Comparison of ENCODE assay signal across 13 cellular contexts in genomic region chrX:33339219-33339618, GRCh38.
DNase-seq lines count a peak whose midpoint lies in the region; ATAC-seq and TF ChIP-seq lines count a peak whose summit lies in the region.
"Had no signal": no experiment of that assay in that cellular context is flagged by ENCODE, and none has a peak within 500 bp of the region (broad histone marks: within the 10 kb centered on the region; RNA-seq: fewer than 3 reads in every experiment).

No MANE protein-coding gene starts in this region.

- DNase-seq in DMS153 (lab: John Stamatoyannopoulos, UW) (peak; percentile 29), NCI-H69 (lab: John Stamatoyannopoulos, UW) (peak; percentile 84), epithelial cell of esophagus (ENCODE audit: low read depth) (peak; percentile 38), progenitor cell of endocrine pancreas (ENCODE audit: low spot score, unreplicated experiment) (no peak), spleen (no peak)
- DNase-seq in activated naive CD8-positive, alpha-beta T cell treated with anti-CD3 and anti-CD28 coated beads, Interleukin-2, amount 50 U/mL, for 24 hours, result no peak
- DNase-seq: activated B cell treated with CpG ODN at 0.5 μM for 24 hours; activated T-cell treated with anti-CD3 and anti-CD28 coated beads, Interleukin-2, amount 50 U/mL, for 72 hours; HFFc6; naive B cell; stimulated activated CD4-positive, alpha-beta T cell treated with anti-CD3 and anti-CD28 coated beads, Interleukin-4, amount 100 ng/mL, for 4 hours had no signal

- H3K36me3 Mint-ChIP-seq in progenitor cell of endocrine pancreas (ENCODE audit: insufficient read depth), result no peaks in the 10 kb centered on the region
- no peaks in the 10 kb centered on the region for H3K36me3 Mint-ChIP-seq in activated naive CD8-positive, alpha-beta T cell treated with anti-CD3 and anti-CD28 coated beads, Interleukin-2, amount 50 U/mL, for 24 hours (ENCODE audit: low read depth)
- H3K36me3 Mint-ChIP-seq: naive B cell had no signal

- H3K27ac ChIP-seq in spleen, result no peak overlapping the region

- H3K36me3 ChIP-seq in spleen, result no peaks in the 10 kb centered on the region

- H3K4me3 ChIP-seq in epithelial cell of esophagus (ENCODE audit: low read length) (no peak overlapping the region), spleen (no peak overlapping the region)

- H3K4me1 Mint-ChIP-seq in progenitor cell of endocrine pancreas (ENCODE audit: low read depth), result peaks cover 14% of the 10 kb centered on the region
- H3K4me1 Mint-ChIP-seq in activated naive CD8-positive, alpha-beta T cell treated with anti-CD3 and anti-CD28 coated beads, Interleukin-2, amount 50 U/mL, for 24 hours, result no peaks in the 10 kb centered on the region
- H3K4me1 Mint-ChIP-seq: activated B cell treated with CpG ODN at 0.5 μM for 24 hours, naive B cell had no signal

- H3K27ac Mint-ChIP-seq in progenitor cell of endocrine pancreas, result no peak overlapping the region
- H3K27ac Mint-ChIP-seq in activated naive CD8-positive, alpha-beta T cell treated with anti-CD3 and anti-CD28 coated beads, Interleukin-2, amount 50 U/mL, for 24 hours, result no peak overlapping the region
- H3K27ac Mint-ChIP-seq: activated B cell treated with CpG ODN at 0.5 μM for 24 hours; activated T-cell treated with anti-CD3 and anti-CD28 coated beads, Interleukin-2, amount 50 U/mL, for 72 hours; HFFc6; naive B cell had no signal

- H3K4me1 ChIP-seq in spleen, result no peaks in the 10 kb centered on the region

- TF ChIP-seq CTCF in epithelial cell of esophagus (IDR thresholded peaks at IDR 0.05; ENCODE audit: insufficient read depth, low read depth, low read length, missing control alignments), result no peak
- TF ChIP-seq CTCF in progenitor cell of endocrine pancreas (IDR thresholded peaks at IDR 0.05; ENCODE audit: unreplicated experiment), result no peak
- TF ChIP-seq CTCF in spleen (IDR thresholded peaks at IDR 0.05 in 8 of 11, conservative IDR thresholded peaks at IDR 0.05 in 3 of 11), result no peak

- TF ChIP-seq POLR2A in spleen (IDR thresholded peaks at IDR 0.05), result no peak

- peak overlapping the region; percentile 15 for H3K4me3 Mint-ChIP-seq in progenitor cell of endocrine pancreas (ENCODE audit: low read depth)
- H3K4me3 Mint-ChIP-seq in activated naive CD8-positive, alpha-beta T cell treated with anti-CD3 and anti-CD28 coated beads, Interleukin-2, amount 50 U/mL, for 24 hours, result no peak overlapping the region
- H3K4me3 Mint-ChIP-seq: activated B cell treated with CpG ODN at 0.5 μM for 24 hours; activated T-cell treated with anti-CD3 and anti-CD28 coated beads, Interleukin-2, amount 50 U/mL, for 72 hours; HFFc6; naive B cell had no signal

- H3K9me3 Mint-ChIP-seq in progenitor cell of endocrine pancreas (ENCODE audit: low read depth), result peaks cover 7% of the 10 kb centered on the region
- no peaks in the 10 kb centered on the region for H3K9me3 Mint-ChIP-seq in activated naive CD8-positive, alpha-beta T cell treated with anti-CD3 and anti-CD28 coated beads, Interleukin-2, amount 50 U/mL, for 24 hours
- H3K9me3 Mint-ChIP-seq: activated B cell treated with CpG ODN at 0.5 μM for 24 hours; activated T-cell treated with anti-CD3 and anti-CD28 coated beads, Interleukin-2, amount 50 U/mL, for 72 hours; HFFc6 had no signal

- no peaks in the 10 kb centered on the region for H3K9me3 ChIP-seq in spleen

- ATAC-seq in HG02623 (IDR thresholded peaks at IDR 0.05; ENCODE audit: unreplicated experiment) (no peak), HG03045 (IDR thresholded peaks at IDR 0.05; ENCODE audit: unreplicated experiment) (no peak)
- ATAC-seq in activated naive CD8-positive, alpha-beta T cell treated with anti-CD3 and anti-CD28 coated beads, Interleukin-2, amount 50 U/mL, for 24 hours, result no peak
- ATAC-seq: activated T-cell treated with anti-CD3 and anti-CD28 coated beads, Interleukin-2, amount 50 U/mL, for 72 hours had no signal

- WGBS in spleen, 5 donors, result 46 to 50% (median 47%) methylated on average over 9 of the region's 9 CpGs

- H3K27me3 ChIP-seq in spleen (replicated peaks in 1 of 7), result peaks cover 0 to 1% (median 0%) of the 10 kb centered on the region in 7 donors

- intact Hi-C loops in spleen (cut with DNase I; ENCODE audit: low total_unique reads), result no loop called here

- peaks cover 3% of the 10 kb centered on the region for H3K27me3 Mint-ChIP-seq in progenitor cell of endocrine pancreas
- H3K27me3 Mint-ChIP-seq in activated naive CD8-positive, alpha-beta T cell treated with anti-CD3 and anti-CD28 coated beads, Interleukin-2, amount 50 U/mL, for 24 hours, result no peaks in the 10 kb centered on the region
- H3K27me3 Mint-ChIP-seq: activated B cell treated with CpG ODN at 0.5 μM for 24 hours, naive B cell had no signal

Comparison
In these comparisons a context has a peak if more than half of its experiments do, and no peak if none do; other contexts are left out.
1. DNase-seq: peak in DMS153 (single experiment), NCI-H69 (single experiment) and epithelial cell of esophagus (single experiment); none in progenitor cell of endocrine pancreas (single experiment), activated naive CD8-positive, alpha-beta T cell treated with anti-CD3 and anti-CD28 coated beads, Interleukin-2, amount 50 U/mL, for 24 hours (single experiment) and spleen (single experiment).